28 cellular contexts compared by ENCODE assay signal in genomic region chr13:75790198-75790970, GRCh38.
DNase-seq lines count a peak whose midpoint lies in the region; FAIRE-seq and TF ChIP-seq lines count a peak whose summit lies in the region.
"Had no signal": no experiment of that assay in that cellular context is flagged by ENCODE, and none has a peak within 500 bp of the region (broad histone marks: within the 10 kb centered on the region; RNA-seq: fewer than 3 reads in every experiment).

No MANE protein-coding gene starts in this region.

- peak overlapping the region; percentile 11; the same call in 1 of the 2 replicates for H3K4me3 Mint-ChIP-seq in HFFc6
- H3K4me3 Mint-ChIP-seq: activated CD4-positive, alpha-beta T cell treated with anti-CD3 and anti-CD28 coated beads, Interleukin-2, amount 10 ng/mL, durations not matched to agents 7 days and 5 days; CD14-positive monocyte; mesothelial cell of epicardium; naive thymus-derived CD8-positive, alpha-beta T cell; stimulated activated naive CD8-positive, alpha-beta T cell treated with anti-CD3 and anti-CD28 coated beads, Interleukin-15, Interleukin-2, amounts not matched to agents 100 ng/mL and 50 ng/mL, for 24 hours had no signal

- H3K36me3 Mint-ChIP-seq in HFFc6 (ENCODE audit: low read depth) = peaks cover 39% of the 10 kb centered on the region
- H3K36me3 Mint-ChIP-seq: CD14-positive monocyte had no signal

- intact Hi-C loops in kidney (cut with DNase I) = no loop called here

- H3K27me3 Mint-ChIP-seq in HFFc6 (ENCODE audit: insufficient read depth) = peaks cover 24% of the 10 kb centered on the region
- H3K27me3 Mint-ChIP-seq: activated CD4-positive, alpha-beta T cell treated with anti-CD3 and anti-CD28 coated beads, Interleukin-2, amount 10 ng/mL, durations not matched to agents 7 days and 5 days; naive thymus-derived CD8-positive, alpha-beta T cell; stimulated activated naive CD8-positive, alpha-beta T cell treated with anti-CD3 and anti-CD28 coated beads, Interleukin-15, Interleukin-2, amounts not matched to agents 100 ng/mL and 50 ng/mL, for 24 hours had no signal

- no peaks in the 10 kb centered on the region for H3K36me3 ChIP-seq in kidney (ENCODE audit: control insufficient read depth in 1 of 2, insufficient read depth in 2 of 2, low read length in 2 of 2)
- H3K36me3 ChIP-seq: breast epithelium, left lung, Peyer's patch had no signal

- FAIRE-seq in kidney (lab: Jason Lieb, UNC) = no peak
- FAIRE-seq: A204.1 had no signal

- peaks cover 19 to 59% of the 10 kb centered on the region in 2 donors for H3K4me1 ChIP-seq in kidney (ENCODE audit: control insufficient read depth in 1 of 2, insufficient read depth in 1 of 2, low read depth in 1 of 2, low read length in 2 of 2)
- H3K4me1 ChIP-seq: breast epithelium had no signal

- H3K9me3 Mint-ChIP-seq in HFFc6 = no peaks in the 10 kb centered on the region
- H3K9me3 Mint-ChIP-seq: activated CD4-positive, alpha-beta T cell treated with anti-CD3 and anti-CD28 coated beads, Interleukin-2, amount 10 ng/mL, durations not matched to agents 7 days and 5 days; stimulated activated naive CD8-positive, alpha-beta T cell treated with anti-CD3 and anti-CD28 coated beads, Interleukin-15, Interleukin-2, amounts not matched to agents 100 ng/mL and 50 ng/mL, for 24 hours had no signal

- DNase-seq in NCI-H524 (lab: John Stamatoyannopoulos, UW) = peak; percentile 6 to 62
- DNase-seq in NCI-H524 treated with DMSO at 0.1 percent for 48 hours (lab: John Stamatoyannopoulos, UW) = no peak
- DNase-seq in HFFc6 = no peak
- DNase-seq in kidney = no peak
- no peak for DNase-seq in skeletal muscle cell (ENCODE audit: low read depth)
- DNase-seq in ecto neural progenitor cell (ENCODE audit: low spot score) = no peak
- no peak for DNase-seq in NCI-H2196 treated with DMSO at 0.1 percent for 48 hours (lab: John Stamatoyannopoulos, UW; ENCODE audit: unreplicated experiment)
- no peak for DNase-seq in DMS153 (lab: John Stamatoyannopoulos, UW)
- DNase-seq: activated CD4-positive, alpha-beta T cell treated with anti-CD3 and anti-CD28 coated beads, Interleukin-2, amount 10 ng/mL, durations not matched to agents 7 days and 5 days; activated effector memory CD4-positive, alpha-beta T cell treated with Interleukin-2 at 50 U/mL for 16 hours; activated T-cell treated with anti-CD3 and anti-CD28 coated beads, Interleukin-2, amount 50 U/mL, for 1 hour; amygdala; effector CD4-positive, alpha-beta T cell; left lung; naive thymus-derived CD8-positive, alpha-beta T cell; NCI-H1048; NCI-H1694 treated with DMSO at 0.1 percent for 48 hours; NCI-H2171 treated with DMSO at 0.1 percent for 48 hours; NCI-H510A treated with DMSO at 0.1 percent for 48 hours; nucleus accumbens; Peyer's patch; stimulated activated CD4-positive, alpha-beta T cell treated with anti-CD3 and anti-CD28 coated beads, Interleukin-1b, Interleukin-23, amount 100 ng/mL, for 48 hours had no signal

- TF ChIP-seq CTCF in HFFc6 (IDR thresholded peaks at IDR 0.05) (no peak), kidney (IDR thresholded peaks at IDR 0.05; ENCODE audit: borderline replicate concordance, extremely low read depth, insufficient read depth) (no peak)

- peak overlapping the region; percentile 3 to 5 for H3K27ac ChIP-seq in kidney (ENCODE audit: low read depth in 2 of 2, low read length in 2 of 2)
- H3K27ac ChIP-seq: breast epithelium had no signal

- H3K9me3 ChIP-seq in kidney (ENCODE audit: control insufficient read depth in 1 of 2, low read length in 2 of 2) = no peaks in the 10 kb centered on the region
- H3K9me3 ChIP-seq: breast epithelium, left lung, Peyer's patch had no signal

- peaks cover 17% of the 10 kb centered on the region for H3K4me1 Mint-ChIP-seq in HFFc6 (ENCODE audit: low read depth)
- H3K4me1 Mint-ChIP-seq: CD14-positive monocyte had no signal

- H3K4me3 ChIP-seq in kidney (ENCODE audit: low read length in 2 of 2) = no peak overlapping the region
- peak overlapping the region; percentile 34 for H3K4me3 ChIP-seq in skeletal muscle cell (ENCODE audit: low read depth, low read length)
- H3K4me3 ChIP-seq: breast epithelium, left lung, Peyer's patch had no signal

- H3K9ac ChIP-seq in kidney (ENCODE audit: low read length in 2 of 2) = no peak overlapping the region

- H3K27ac Mint-ChIP-seq in HFFc6 = peak overlapping the region; percentile 52
- H3K27ac Mint-ChIP-seq: activated CD4-positive, alpha-beta T cell treated with anti-CD3 and anti-CD28 coated beads, Interleukin-2, amount 10 ng/mL, durations not matched to agents 7 days and 5 days; activated naive CD4-positive, alpha-beta T cell treated with anti-CD3 and anti-CD28 coated beads, Interleukin-2, amount 50 U/mL, for 72 hours; CD14-positive monocyte; mesothelial cell of epicardium; naive thymus-derived CD8-positive, alpha-beta T cell; stimulated activated naive CD8-positive, alpha-beta T cell treated with anti-CD3 and anti-CD28 coated beads, Interleukin-15, Interleukin-2, amounts not matched to agents 100 ng/mL and 50 ng/mL, for 24 hours had no signal

Comparison
In these comparisons a context has a peak if more than half of its experiments do, and no peak if none do; other contexts are left out.
1. DNase-seq: peak in NCI-H524 (2 of 2); none in NCI-H524 treated with DMSO at 0.1 percent for 48 hours (single experiment), HFFc6 (single experiment), kidney (single experiment), skeletal muscle cell (single experiment), ecto neural progenitor cell (single experiment), NCI-H2196 treated with DMSO at 0.1 percent for 48 hours (single experiment) and DMS153 (single experiment).